Comparison of ENCODE assay signal across 35 cellular contexts in the genomic region with DNA sequence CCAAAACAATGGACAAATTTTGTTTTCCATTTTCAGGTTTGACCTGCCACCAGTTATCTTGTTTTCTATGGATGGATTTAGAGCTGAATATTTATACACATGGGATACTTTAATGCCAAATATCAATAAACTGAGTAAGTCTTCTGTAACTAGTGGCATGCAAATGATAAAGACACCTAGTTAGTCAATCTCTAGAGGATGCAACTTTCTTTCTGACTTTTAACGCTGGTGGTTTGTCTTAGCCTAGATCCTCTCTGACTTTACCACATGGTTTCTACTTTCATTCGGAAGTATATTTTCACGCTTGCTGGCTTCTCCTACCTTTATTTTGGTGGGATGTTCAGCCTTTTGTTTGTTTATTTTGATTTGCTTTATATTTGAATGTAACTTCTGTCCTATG. TPM values are rescaled to one million over a fixed set of nuclear protein-coding genes. Genes with fewer than 3 reads are reported as not detected.
"Had no signal": no experiment of that assay in that cellular context is flagged by ENCODE, and none has a peak within 500 bp of the region (broad histone marks: within the 10 kb centered on the region; RNA-seq: fewer than 3 reads in every experiment).

No MANE protein-coding gene starts in this region.

- H3K36me3 Mint-ChIP-seq: activated naive CD4-positive, alpha-beta T cell treated with anti-CD3 and anti-CD28 coated beads, Interleukin-2, amount 50 U/mL, for 24 hours; activated naive CD8-positive, alpha-beta T cell treated with anti-CD3 and anti-CD28 coated beads for 36 hours had no signal

- H3K9me3 ChIP-seq: adrenal gland, body of pancreas, esophagus muscularis mucosa, gastrocnemius medialis, heart left ventricle had no signal

- H3K9me3 Mint-ChIP-seq: activated B cell treated with CpG ODN at 0.5 μM for 24 hours; activated CD8-positive, alpha-beta T cell treated with anti-CD3 and anti-CD28 coated beads for 36 hours; activated naive CD4-positive, alpha-beta T cell treated with anti-CD3 and anti-CD28 coated beads for 36 hours; activated naive CD4-positive, alpha-beta T cell treated with anti-CD3 and anti-CD28 coated beads, Interleukin-2, amount 50 U/mL, for 24 hours; activated naive CD8-positive, alpha-beta T cell treated with anti-CD3 and anti-CD28 coated beads for 36 hours; activated naive CD8-positive, alpha-beta T cell treated with anti-CD3 and anti-CD28 coated beads, Interleukin-2, amount 50 U/mL, for 24 hours; activated T-helper 1 cell treated with anti-CD3 and anti-CD28 coated beads, Interleukin-12 subunit alpha, Interleukin-12 subunit beta, Interleukin-2, Interleukin-4 antibody, amounts not matched to agents 30 ng/mL and 10 ng/mL and 1 ng/mL, durations not matched to agents 14 hours and 24 hours and 36 hours; effector memory CD8-positive, alpha-beta T cell; T-helper 1 cell treated with Interleukin-12 subunit alpha and Interleukin-12 subunit beta and Interleukin-4 antibody, amounts not matched to agents 30 μg/mL and 1 μg/mL, for 36 hours had no signal

- H3K27ac ChIP-seq: adrenal gland, body of pancreas, esophagus muscularis mucosa, foreskin keratinocyte, gastrocnemius medialis, heart left ventricle, WERI-Rb-1 had no signal

- H3K36me3 ChIP-seq: adrenal gland, esophagus muscularis mucosa, gastrocnemius medialis, heart left ventricle, WERI-Rb-1 had no signal

- H3K4me3 Mint-ChIP-seq: activated B cell treated with CpG ODN at 0.5 μM for 24 hours; activated CD8-positive, alpha-beta T cell treated with anti-CD3 and anti-CD28 coated beads for 36 hours; activated naive CD4-positive, alpha-beta T cell treated with anti-CD3 and anti-CD28 coated beads for 36 hours; activated naive CD4-positive, alpha-beta T cell treated with anti-CD3 and anti-CD28 coated beads, Interleukin-2, amount 50 U/mL, for 24 hours; activated naive CD8-positive, alpha-beta T cell treated with anti-CD3 and anti-CD28 coated beads for 36 hours; activated naive CD8-positive, alpha-beta T cell treated with anti-CD3 and anti-CD28 coated beads, Interleukin-2, amount 50 U/mL, for 24 hours; activated T-helper 1 cell treated with anti-CD3 and anti-CD28 coated beads, Interleukin-12 subunit alpha, Interleukin-12 subunit beta, Interleukin-2, Interleukin-4 antibody, amounts not matched to agents 30 ng/mL and 10 ng/mL and 1 ng/mL, durations not matched to agents 14 hours and 24 hours and 36 hours; effector memory CD8-positive, alpha-beta T cell; T-helper 1 cell treated with Interleukin-12 subunit alpha and Interleukin-12 subunit beta and Interleukin-4 antibody, amounts not matched to agents 30 μg/mL and 1 μg/mL, for 36 hours had no signal

- H3K4me1 Mint-ChIP-seq: activated naive CD4-positive, alpha-beta T cell treated with anti-CD3 and anti-CD28 coated beads, Interleukin-2, amount 50 U/mL, for 24 hours; activated naive CD8-positive, alpha-beta T cell treated with anti-CD3 and anti-CD28 coated beads for 36 hours; activated naive CD8-positive, alpha-beta T cell treated with anti-CD3 and anti-CD28 coated beads, Interleukin-2, amount 50 U/mL, for 24 hours had no signal

- H3K27me3 Mint-ChIP-seq: activated B cell treated with CpG ODN at 0.5 μM for 24 hours; activated CD8-positive, alpha-beta T cell treated with anti-CD3 and anti-CD28 coated beads for 36 hours; activated naive CD4-positive, alpha-beta T cell treated with anti-CD3 and anti-CD28 coated beads, Interleukin-2, amount 50 U/mL, for 24 hours; activated naive CD8-positive, alpha-beta T cell treated with anti-CD3 and anti-CD28 coated beads for 36 hours; activated naive CD8-positive, alpha-beta T cell treated with anti-CD3 and anti-CD28 coated beads, Interleukin-2, amount 50 U/mL, for 24 hours; effector memory CD8-positive, alpha-beta T cell had no signal

- ATAC-seq: activated CD4-positive, CD25-positive, alpha-beta regulatory T cell treated with anti-CD3 and anti-CD28 coated beads, Interleukin-2, amount 50 U/mL, for 24 hours; activated CD8-positive, alpha-beta T cell treated with anti-CD3 and anti-CD28 coated beads for 36 hours; activated naive CD8-positive, alpha-beta T cell treated with anti-CD3 and anti-CD28 coated beads, Interleukin-2, amount 50 U/mL, for 24 hours; body of pancreas; effector memory CD8-positive, alpha-beta T cell; foreskin keratinocyte; gastrocnemius medialis; heart left ventricle had no signal

- H3K27me3 ChIP-seq: adrenal gland, body of pancreas, esophagus muscularis mucosa, foreskin keratinocyte, gastrocnemius medialis, heart left ventricle had no signal

- H3K4me3 ChIP-seq: adrenal gland, body of pancreas, esophagus muscularis mucosa, gastrocnemius medialis, heart left ventricle had no signal

- DNase-seq: activated B cell treated with CpG ODN at 0.5 μM for 24 hours; activated CD4-positive, alpha-beta T cell treated with anti-CD3 and anti-CD28 coated beads for 48 hours; activated CD4-positive, alpha-beta T cell treated with anti-CD3 and anti-CD28 coated beads, Interleukin-2, amount 50 U/mL, for 1 hour; activated CD4-positive, alpha-beta T cell treated with anti-CD3 and anti-CD28 coated beads, Interleukin-2, amount 50 U/mL, for 48 hours; activated CD8-positive, alpha-beta memory T cell treated with anti-CD3 and anti-CD28 coated beads for 24 hours; activated CD8-positive, alpha-beta T cell treated with anti-CD3 and anti-CD28 coated beads for 36 hours; activated effector memory CD4-positive, alpha-beta T cell treated with anti-CD3 and anti-CD28 coated beads, Interleukin-2, amount 50 U/mL, for 16 hours; activated naive CD4-positive, alpha-beta T cell treated with anti-CD3 and anti-CD28 coated beads for 36 hours; activated naive CD8-positive, alpha-beta T cell treated with anti-CD3 and anti-CD28 coated beads for 36 hours; activated naive CD8-positive, alpha-beta T cell treated with anti-CD3 and anti-CD28 coated beads, Interleukin-2, amount 50 U/mL, for 24 hours; activated T-cell treated with anti-CD3 and anti-CD28 coated beads, Interleukin-2, amount 50 U/mL, for 1 hour; activated T-cell treated with anti-CD3 and anti-CD28 coated beads, Interleukin-2, amount 50 U/mL, for 48 hours; amygdala; aorta; body of pancreas; caudate nucleus; cortex of kidney; dermis blood vessel endothelial cell; effector CD4-positive, alpha-beta T cell; effector memory CD8-positive, alpha-beta T cell; gastrocnemius medialis; glutamatergic neuron; heart left ventricle; T-helper 9 cell; WERI-Rb-1 had no signal

- H3K27ac Mint-ChIP-seq: activated B cell treated with CpG ODN at 0.5 μM for 24 hours; activated CD8-positive, alpha-beta T cell treated with anti-CD3 and anti-CD28 coated beads for 36 hours; activated naive CD4-positive, alpha-beta T cell treated with anti-CD3 and anti-CD28 coated beads for 36 hours; activated naive CD4-positive, alpha-beta T cell treated with anti-CD3 and anti-CD28 coated beads, Interleukin-2, amount 50 U/mL, for 24 hours; activated naive CD8-positive, alpha-beta T cell treated with anti-CD3 and anti-CD28 coated beads for 36 hours; activated naive CD8-positive, alpha-beta T cell treated with anti-CD3 and anti-CD28 coated beads, Interleukin-2, amount 50 U/mL, for 24 hours; activated T-helper 1 cell treated with anti-CD3 and anti-CD28 coated beads, Interleukin-12 subunit alpha, Interleukin-12 subunit beta, Interleukin-2, Interleukin-4 antibody, amounts not matched to agents 30 ng/mL and 10 ng/mL and 1 ng/mL, durations not matched to agents 14 hours and 24 hours and 36 hours; activated T-helper 2 cell treated with anti-CD3 and anti-CD28 coated beads, Interferon-gamma antibody, Interleukin-2, Interleukin-4, amounts not matched to agents 10 μg/mL and 5 μg/mL and 100 μg/mL, durations not matched to agents 14 hours and 24 hours and 36 hours; effector memory CD8-positive, alpha-beta T cell; T-helper 1 cell treated with Interleukin-12 subunit alpha and Interleukin-12 subunit beta and Interleukin-4 antibody, amounts not matched to agents 30 μg/mL and 1 μg/mL, for 36 hours had no signal

- H3K4me1 ChIP-seq: adrenal gland, body of pancreas, esophagus muscularis mucosa, foreskin keratinocyte, gastrocnemius medialis, heart left ventricle had no signal

RNA-seq across cellular contexts. Expression of gene ENPP3, which starts 21.2 kb away (rescaled TPM):
- total RNA-seq: chondrocyte, foreskin keratinocyte had no signal

RNA-seq across cellular contexts. Expression of gene OR2A4, which starts 42.9 kb away (rescaled TPM):
- total RNA-seq: activated B cell treated with CpG ODN at 0.5 μM for 24 hours; activated CD8-positive, alpha-beta T cell treated with anti-CD3 and anti-CD28 coated beads for 36 hours; activated naive CD4-positive, alpha-beta T cell treated with anti-CD3 and anti-CD28 coated beads for 36 hours; activated naive CD8-positive, alpha-beta T cell treated with anti-CD3 and anti-CD28 coated beads for 36 hours; activated T-helper 1 cell treated with anti-CD3 and anti-CD28 coated beads, Interleukin-12 subunit alpha, Interleukin-12 subunit beta, Interleukin-2, Interleukin-4 antibody, amounts not matched to agents 30 ng/mL and 10 ng/mL and 1 ng/mL, durations not matched to agents 14 hours and 24 hours and 36 hours; activated T-helper 2 cell treated with anti-CD3 and anti-CD28 coated beads, Interferon-gamma antibody, Interleukin-2, Interleukin-4, amounts not matched to agents 10 μg/mL and 5 μg/mL and 100 μg/mL, durations not matched to agents 14 hours and 24 hours and 36 hours; adrenal gland; aorta; body of pancreas; chondrocyte; dermis blood vessel endothelial cell; esophagus muscularis mucosa; foreskin keratinocyte; heart left ventricle; T-helper 2 cell treated with Interferon-gamma antibody and Interleukin-4, amounts not matched to agents 100 ng/mL and 5 ng/mL, for 36 hours had no signal

RNA-seq across cellular contexts. Expression of gene CTAGE9, which starts 52.5 kb away (rescaled TPM):
- total RNA-seq: activated B cell treated with CpG ODN at 0.5 μM for 24 hours; activated CD8-positive, alpha-beta T cell treated with anti-CD3 and anti-CD28 coated beads for 36 hours; activated naive CD4-positive, alpha-beta T cell treated with anti-CD3 and anti-CD28 coated beads for 36 hours; activated naive CD8-positive, alpha-beta T cell treated with anti-CD3 and anti-CD28 coated beads for 36 hours; activated T-helper 1 cell treated with anti-CD3 and anti-CD28 coated beads, Interleukin-12 subunit alpha, Interleukin-12 subunit beta, Interleukin-2, Interleukin-4 antibody, amounts not matched to agents 30 ng/mL and 10 ng/mL and 1 ng/mL, durations not matched to agents 14 hours and 24 hours and 36 hours; activated T-helper 2 cell treated with anti-CD3 and anti-CD28 coated beads, Interferon-gamma antibody, Interleukin-2, Interleukin-4, amounts not matched to agents 10 μg/mL and 5 μg/mL and 100 μg/mL, durations not matched to agents 14 hours and 24 hours and 36 hours; adrenal gland; aorta; chondrocyte; dermis blood vessel endothelial cell; esophagus muscularis mucosa; foreskin keratinocyte; gastrocnemius medialis; heart left ventricle; T-helper 2 cell treated with Interferon-gamma antibody and Interleukin-4, amounts not matched to agents 100 ng/mL and 5 ng/mL, for 36 hours had no signal
